Comparison of ENCODE assay signal across 8 cellular contexts in the genomic region with DNA sequence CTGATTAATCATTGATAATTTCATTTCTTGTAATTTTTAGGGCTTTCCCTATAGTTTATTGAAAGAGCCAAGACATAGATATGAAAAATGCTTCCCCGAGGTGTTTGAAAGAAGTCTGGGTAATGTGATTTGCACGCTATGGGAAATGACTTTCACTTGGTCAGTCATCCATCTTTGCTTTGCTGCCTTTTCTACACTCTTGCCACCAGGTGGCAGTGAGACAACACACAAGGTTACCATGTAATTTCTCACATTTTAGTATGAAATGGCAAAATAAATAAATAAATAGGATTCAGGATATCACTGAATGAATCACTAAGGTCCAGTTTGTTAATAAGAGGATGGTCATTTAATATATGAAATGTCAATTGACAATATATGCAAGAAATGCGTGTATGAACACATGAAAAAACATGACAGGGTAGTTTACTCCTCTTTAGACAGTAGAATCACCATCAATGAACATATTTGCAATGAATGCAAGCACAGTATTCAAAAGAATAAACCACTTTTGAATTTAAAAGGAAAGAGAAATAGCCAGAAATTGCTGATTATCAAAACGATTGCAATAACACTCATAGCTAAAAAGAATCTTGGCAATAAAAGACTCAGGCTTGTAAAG. TPM values are rescaled to one million over a fixed set of nuclear protein-coding genes. Genes with fewer than 3 reads are reported as not detected.
DNase-seq lines count a peak whose midpoint lies in the region; ATAC-seq and TF ChIP-seq lines count a peak whose summit lies in the region.

No MANE protein-coding gene starts in this region.

- H3K27me3 Mint-ChIP-seq in osteocyte (ENCODE audit: unreplicated experiment): peaks cover 11% of the 10 kb centered on the region
- H3K27me3 Mint-ChIP-seq in stimulated activated memory B cell treated with anti-CD40 and anti-IgM and Interleukin-4, amounts not matched to agents 10 μg/mL and 1 μg/mL and 100 μg/mL, for 72 hours: no peaks in the 10 kb centered on the region

- TF ChIP-seq CTCF in GM12865 (IDR thresholded peaks at IDR 0.05; ENCODE audit: insufficient read depth, low read depth, low read length, missing control alignments): peak; percentile 77
- TF ChIP-seq CTCF in osteocyte (IDR thresholded peaks at IDR 0.05): peak; percentile 80

- no peaks in the 10 kb centered on the region for H3K36me3 Mint-ChIP-seq in osteocyte (ENCODE audit: unreplicated experiment)
- H3K36me3 Mint-ChIP-seq in stimulated activated memory B cell treated with anti-CD40 and anti-IgM and Interleukin-4, amounts not matched to agents 10 μg/mL and 1 μg/mL and 100 μg/mL, for 72 hours: no peaks in the 10 kb centered on the region

- no peaks in the 10 kb centered on the region for H3K27me3 ChIP-seq in HAP-1 (ENCODE audit: low read depth)

- ATAC-seq in stimulated activated memory B cell treated with anti-CD40 and anti-IgM and Interleukin-4, amounts not matched to agents 10 μg/mL and 1 μg/mL and 100 μg/mL, for 72 hours: no peak

- no peaks in the 10 kb centered on the region for H3K36me3 ChIP-seq in HAP-1 (replicated peaks)

- no peak overlapping the region for H3K27ac ChIP-seq in epithelial cell of prostate

- no peak overlapping the region for H3K4me3 ChIP-seq in GM12865 (ENCODE audit: low read depth, low read length)
- H3K4me3 ChIP-seq in HAP-1: no peak overlapping the region

- H3K9me3 ChIP-seq in HAP-1: no peaks in the 10 kb centered on the region

- no peaks in the 10 kb centered on the region for H3K4me1 Mint-ChIP-seq in osteocyte (ENCODE audit: unreplicated experiment)
- H3K4me1 Mint-ChIP-seq in stimulated activated memory B cell treated with anti-CD40 and anti-IgM and Interleukin-4, amounts not matched to agents 10 μg/mL and 1 μg/mL and 100 μg/mL, for 72 hours: no peaks in the 10 kb centered on the region

- no peak overlapping the region for H3K4me3 Mint-ChIP-seq in osteocyte (ENCODE audit: unreplicated experiment)
- H3K4me3 Mint-ChIP-seq in stimulated activated memory B cell treated with anti-CD40 and anti-IgM and Interleukin-4, amounts not matched to agents 10 μg/mL and 1 μg/mL and 100 μg/mL, for 72 hours: no peak overlapping the region

- H3K4me1 ChIP-seq in HAP-1: no peaks in the 10 kb centered on the region

- peak; percentile 28 for DNase-seq in AG08396 (ENCODE audit: low spot score)
- peak; percentile 63 for DNase-seq in GM12865 (ENCODE audit: low read depth)
- peak; percentile 34 to 39 for DNase-seq in HAP-1 (ENCODE audit: low spot score in 2 of 2)
- DNase-seq in KBM-7: peak; percentile 49
- DNase-seq in RPMI7951 (ENCODE audit: low read depth): peak; percentile 62
- peak; percentile 14 for DNase-seq in epithelial cell of prostate (ENCODE audit: low read depth, low spot score)
- no peak for DNase-seq in osteocyte (ENCODE audit: extremely low spot score, unreplicated experiment)

- no peaks in the 10 kb centered on the region for H3K9me3 Mint-ChIP-seq in osteocyte (ENCODE audit: unreplicated experiment)
- peaks cover 3% of the 10 kb centered on the region for H3K9me3 Mint-ChIP-seq in stimulated activated memory B cell treated with anti-CD40 and anti-IgM and Interleukin-4, amounts not matched to agents 10 μg/mL and 1 μg/mL and 100 μg/mL, for 72 hours

- no peak overlapping the region for H3K27ac Mint-ChIP-seq in osteocyte (ENCODE audit: unreplicated experiment)
- no peak overlapping the region for H3K27ac Mint-ChIP-seq in stimulated activated memory B cell treated with anti-CD40 and anti-IgM and Interleukin-4, amounts not matched to agents 10 μg/mL and 1 μg/mL and 100 μg/mL, for 72 hours

- in situ Hi-C loops in HAP-1 (cut with MboI; ENCODE audit: low sequenced_read_pairs) (no loop called here), KBM-7 (cut with MboI; ENCODE audit: low pct_unique_long_range_greater_than_20kb, low sequenced_read_pairs) (no loop called here)

RNA-seq across cellular contexts. Expression of gene KCNH7, which starts 52.2 kb away (rescaled TPM):
- total RNA-seq in RPMI7951 (2014; rRNA removed; shearing (Covaris generic)): not detected in 2 replicates
- 0.13 TPM in 1 of 2 replicates, not detected in the other for total RNA-seq in osteocyte
